ENCODE assay signal across 12 cellular contexts in genomic region chr6:42417641-42418112, GRCh38. TPM values are rescaled to one million over a fixed set of nuclear protein-coding genes. Genes with fewer than 3 reads are reported as not detected.
DNase-seq lines count a peak whose midpoint lies in the region; TF ChIP-seq lines count a peak whose summit lies in the region.
"Had no signal": no experiment of that assay in that cellular context is flagged by ENCODE, and none has a peak within 500 bp of the region (broad histone marks: within the 10 kb centered on the region; RNA-seq: fewer than 3 reads in every experiment).

No MANE protein-coding gene starts in this region.

- intact Hi-C loops in left ventricle myocardium inferior (cut with micrococcal nuclease) = no loop called here

- no peak overlapping the region for H3K27ac ChIP-seq in GM23248
- no peak overlapping the region for H3K27ac ChIP-seq in left ventricle myocardium inferior (replicated peaks)

- H3K27me3 ChIP-seq in GM23248 (replicated peaks; ENCODE audit: insufficient read depth) = no peaks in the 10 kb centered on the region
- no peaks in the 10 kb centered on the region for H3K27me3 ChIP-seq in BE2C
- no peaks in the 10 kb centered on the region for H3K27me3 ChIP-seq in left ventricle myocardium inferior (ENCODE audit: low read depth)

- peak overlapping the region; percentile 22 for H3K4me3 Mint-ChIP-seq in activated naive CD4-positive, alpha-beta T cell treated with anti-CD3 and anti-CD28 coated beads, Interleukin-2, amount 10 ng/mL, durations not matched to agents 7 days and 5 days
- H3K4me3 Mint-ChIP-seq: nephron had no signal

- no peaks in the 10 kb centered on the region for H3K9me2 ChIP-seq in GM23248 (ENCODE audit: insufficient read depth)

- H3K4me1 ChIP-seq in GM23248 (ENCODE audit: insufficient read depth) (no peaks in the 10 kb centered on the region), BE2C (peaks cover 14% of the 10 kb centered on the region), left ventricle myocardium inferior (no peaks in the 10 kb centered on the region)

- no peaks in the 10 kb centered on the region for H3K9me3 ChIP-seq in GM23248 (ENCODE audit: low read depth)
- H3K9me3 ChIP-seq in BE2C = no peaks in the 10 kb centered on the region
- no peaks in the 10 kb centered on the region for H3K9me3 ChIP-seq in left ventricle myocardium inferior (replicated peaks)

- peak overlapping the region; percentile 75 for H3K27ac Mint-ChIP-seq in activated naive CD4-positive, alpha-beta T cell treated with anti-CD3 and anti-CD28 coated beads, Interleukin-2, amount 10 ng/mL, durations not matched to agents 7 days and 5 days
- H3K27ac Mint-ChIP-seq: nephron had no signal

- peaks cover 7% of the 10 kb centered on the region; the same call in 1 of the 2 replicates for H3F3A ChIP-seq in GM23248 (ENCODE audit: insufficient read depth)

- TF ChIP-seq CTCF in BE2C (IDR thresholded peaks at IDR 0.05; ENCODE audit: low read depth, low read length) (no peak), left ventricle myocardium inferior (IDR thresholded peaks at IDR 0.05; ENCODE audit: borderline replicate concordance) (no peak)

- no peak overlapping the region for H3K4me3 ChIP-seq in GM23248
- no peak overlapping the region for H3K4me3 ChIP-seq in BE2C (ENCODE audit: low read depth, low read length)
- H3K4me3 ChIP-seq in left ventricle myocardium inferior = no peak overlapping the region

- no peaks in the 10 kb centered on the region for H4K20me1 ChIP-seq in GM23248 (ENCODE audit: insufficient read depth)

- H3K9ac ChIP-seq in GM23248 = no peak overlapping the region

- peak; percentile 8 for DNase-seq in GM23248
- DNase-seq in T-helper 9 cell = peak; percentile 18
- peak; percentile 73 for DNase-seq in activated naive CD4-positive, alpha-beta T cell treated with anti-CD3 and anti-CD28 coated beads, Interleukin-2, amount 10 ng/mL, durations not matched to agents 7 days and 5 days
- peak; percentile 53 for DNase-seq in stimulated activated CD4-positive, alpha-beta T cell treated with anti-CD3 and anti-CD28 coated beads, Interleukin-1b, Interleukin-23, amount 100 ng/mL, for 48 hours
- no peak for DNase-seq in BE2C
- DNase-seq in NCI-H2171 treated with DMSO at 0.1 percent for 48 hours (lab: John Stamatoyannopoulos, UW) = no peak
- no peak for DNase-seq in left ventricle myocardium inferior
- no peak for DNase-seq in iPS-NIHi7 (ENCODE audit: extremely low spot score)
- DNase-seq: cortex of kidney, DMS 273 treated with DMSO at 0.1 percent for 48 hours, NCI-H82 had no signal

- peaks cover 5% of the 10 kb centered on the region for H3K36me3 Mint-ChIP-seq in activated naive CD4-positive, alpha-beta T cell treated with anti-CD3 and anti-CD28 coated beads, Interleukin-2, amount 10 ng/mL, durations not matched to agents 7 days and 5 days

- no peaks in the 10 kb centered on the region for H3K9me3 Mint-ChIP-seq in activated naive CD4-positive, alpha-beta T cell treated with anti-CD3 and anti-CD28 coated beads, Interleukin-2, amount 10 ng/mL, durations not matched to agents 7 days and 5 days
- H3K9me3 Mint-ChIP-seq: nephron had no signal

- no peaks in the 10 kb centered on the region for H3K27me3 Mint-ChIP-seq in activated naive CD4-positive, alpha-beta T cell treated with anti-CD3 and anti-CD28 coated beads, Interleukin-2, amount 10 ng/mL, durations not matched to agents 7 days and 5 days

- CTCF ChIA-PET in activated naive CD4-positive, alpha-beta T cell treated with anti-CD3 and anti-CD28 coated beads, Interleukin-2, amount 10 ng/mL, durations not matched to agents 7 days and 5 days (lab: Charles Lee) = interaction anchor here (1.4 kb wide), 1 partner anchor 130 kb away, joined by 3 read pairs; no protein-coding TSS in a partner anchor

- no peak overlapping the region for H3K4me2 ChIP-seq in GM23248 (ENCODE audit: unreplicated experiment)

- peaks cover 60% of the 10 kb centered on the region for H3K4me1 Mint-ChIP-seq in activated naive CD4-positive, alpha-beta T cell treated with anti-CD3 and anti-CD28 coated beads, Interleukin-2, amount 10 ng/mL, durations not matched to agents 7 days and 5 days

- no peak overlapping the region for H2AFZ ChIP-seq in GM23248

- 84 to 93% methylated on average over 5 of the region's 5 CpGs for WGBS in GM23248 (ENCODE audit: low coverage in 1 of 2, low lambda C conversion rate in 2 of 2, missing lambda C conversion rate in 2 of 2), 2 experiments

- in situ Hi-C loops in GM23248 (cut with MboI) = no loop called here

- H3K79me2 ChIP-seq in GM23248 (ENCODE audit: insufficient read depth) = peaks cover 65% of the 10 kb centered on the region

- H3K36me3 ChIP-seq in GM23248 (ENCODE audit: low read depth) = no peaks in the 10 kb centered on the region
- H3K36me3 ChIP-seq in BE2C = no peaks in the 10 kb centered on the region
- H3K36me3 ChIP-seq in left ventricle myocardium inferior = no peaks in the 10 kb centered on the region

RNA-seq across cellular contexts. Expression of gene TRERF1, which starts 34.0 kb away (rescaled TPM):
- 2.7 and 4.7 TPM in 2 replicates for total RNA-seq in GM23248 (2014; rRNA removed; shearing (Covaris generic))
- 2.8 and 3.1 TPM in 2 replicates for polyA plus RNA-seq in GM23248 (2016; fragmentation: Nextera tagmentation; extraction: Ambion mirVana)
- polyA plus RNA-seq in BE2C (2012; ENCODE audit: insufficient read depth, insufficient read length, low read depth) = 7.2 TPM
- 1.4 TPM for total RNA-seq in left ventricle myocardium inferior

Comparison
In these comparisons a context has a peak if more than half of its experiments do, and no peak if none do; other contexts are left out.
1. DNase-seq: peak in GM23248 (single experiment), T-helper 9 cell (single experiment), activated naive CD4-positive, alpha-beta T cell treated with anti-CD3 and anti-CD28 coated beads, Interleukin-2, amount 10 ng/mL, durations not matched to agents 7 days and 5 days (single experiment) and stimulated activated CD4-positive, alpha-beta T cell treated with anti-CD3 and anti-CD28 coated beads, Interleukin-1b, Interleukin-23, amount 100 ng/mL, for 48 hours (single experiment); none in BE2C (single experiment), NCI-H2171 treated with DMSO at 0.1 percent for 48 hours (single experiment), left ventricle myocardium inferior (single experiment) and iPS-NIHi7 (single experiment).